14 cellular contexts compared by ENCODE assay signal in genomic region chr15:69098688-69099087, GRCh38.
DNase-seq lines count a peak whose midpoint lies in the region; ATAC-seq and TF ChIP-seq lines count a peak whose summit lies in the region.
"Had no signal": no experiment of that assay in that cellular context is flagged by ENCODE, and none has a peak within 500 bp of the region (broad histone marks: within the 10 kb centered on the region; RNA-seq: fewer than 3 reads in every experiment).

No MANE protein-coding gene starts in this region.

- H3K27me3 ChIP-seq in lower lobe of right lung (ENCODE audit: low read depth): no peaks in the 10 kb centered on the region

- H3K9me3 ChIP-seq in lower lobe of right lung: no peaks in the 10 kb centered on the region
- H3K9me3 ChIP-seq: A549 had no signal

- H3K4me1 ChIP-seq in lower lobe of right lung: peaks cover 6% of the 10 kb centered on the region

- no peak overlapping the region for H3K4me3 ChIP-seq in lower lobe of right lung
- H3K4me3 ChIP-seq: A549, K562 had no signal

- no peaks in the 10 kb centered on the region for H3K36me3 ChIP-seq in lower lobe of right lung

- no peak for TF ChIP-seq CTCF in lower lobe of right lung (IDR thresholded peaks at IDR 0.05)

- H3K27ac ChIP-seq in lower lobe of right lung: no peak overlapping the region
- H3K27ac ChIP-seq: A549 had no signal

- ATAC-seq in left cardiac atrium (no peak), lower lobe of right lung (no peak), GM21381 (IDR thresholded peaks at IDR 0.05; ENCODE audit: unreplicated experiment) (no peak)
- ATAC-seq: A549, HCT116, K562 had no signal

- intact Hi-C loops in cardiac septum (cut with DNase I): no loop called here
- intact Hi-C loops in left cardiac atrium (cut with DNase I): no loop called here
- intact Hi-C loops in lower lobe of right lung (cut with DNase I): no loop called here

- DNase-seq in cardiac septum (ENCODE audit: low spot score): peak; percentile 14
- no peak for DNase-seq in left cardiac atrium
- peak; percentile 92 for DNase-seq in NCI-H1105 treated with DMSO at 0.1 percent for 48 hours (lab: John Stamatoyannopoulos, UW)
- DNase-seq in SK-N-DZ (ENCODE audit: low spot score): peak; percentile 75
- DNase-seq in NCI-H345 treated with DMSO at 0.1 percent for 48 hours (lab: John Stamatoyannopoulos, UW; ENCODE audit: unreplicated experiment): no peak
- DNase-seq in lower lobe of right lung: no peak
- DNase-seq: CD8-positive, alpha-beta memory T cell; DMS153; DMS79 treated with DMSO at 0.1 percent for 48 hours; EL had no signal

Comparison
In these comparisons a context has a peak if more than half of its experiments do, and no peak if none do; other contexts are left out.
1. DNase-seq: peak in cardiac septum (single experiment), NCI-H1105 treated with DMSO at 0.1 percent for 48 hours (single experiment) and SK-N-DZ (single experiment); none in left cardiac atrium (single experiment), NCI-H345 treated with DMSO at 0.1 percent for 48 hours (single experiment) and lower lobe of right lung (single experiment).